In genomic region chr17:67245694-67246397, GRCh38 we compare ENCODE assay signal across 8 cellular contexts. TPM values are rescaled to one million over a fixed set of nuclear protein-coding genes. Genes with fewer than 3 reads are reported as not detected.
DNase-seq lines count a peak whose midpoint lies in the region; TF ChIP-seq lines count a peak whose summit lies in the region.

No MANE protein-coding gene starts in this region.

- intact Hi-C loops in A673 (cut with micrococcal nuclease; ENCODE audit: unreplicated experiment), result no loop called here

- no TSS peak for BruUV-seq in A673 (replicated peaks; lab: Mats Ljungman, UMichigan)

- H3K4me3 ChIP-seq in A673 (ENCODE audit: low read depth, low read length, poor library complexity, severe bottlenecking) (peak overlapping the region; percentile 88), HFF-Myc (replicated peaks; ENCODE audit: low read depth, low read length) (peak overlapping the region; percentile 86)

- DNase-seq in A673 (ENCODE audit: low spot score), result no peak
- no peak for DNase-seq in HFF-Myc (ENCODE audit: extremely low read depth, low read depth)
- DNase-seq in UCSD-AML1 (lab: John Stamatoyannopoulos, UW; ENCODE audit: unreplicated experiment), result peak; percentile 53
- peak; percentile 48 for DNase-seq in central memory CD4-positive, alpha-beta T cell
- DNase-seq in left kidney (ENCODE audit: low read depth, low spot score), result peak; percentile 93
- DNase-seq in stimulated activated CD8-positive, alpha-beta memory T cell treated with anti-CD3 and anti-CD28 coated beads, Interleukin-15, amount 100 ng/mL, for 24 hours (ENCODE audit: low read depth), result peak; percentile 14
- no peak for DNase-seq in occipital lobe (lab: John Stamatoyannopoulos, UW)
- DNase-seq in NOMO-1 treated with dmso at 0.1 percent for 144 hours (lab: John Stamatoyannopoulos, UW; ENCODE audit: unreplicated experiment), result no peak

- POLR2A ChIA-PET in A673 (lab: Charles Lee; ENCODE audit: low non-redundant PET), result interaction anchor here (0.6 kb wide), 1 partner anchor 24 kb away, joined by 3 read pairs; no protein-coding TSS in a partner anchor

- CTCF ChIA-PET in A673 (lab: Charles Lee), result interaction anchor here (0.6 kb wide), 1 partner anchor 45 kb away, joined by 12 read pairs; no protein-coding TSS in a partner anchor

- peaks cover 5% of the 10 kb centered on the region for H3K36me3 ChIP-seq in A673 (ENCODE audit: insufficient read depth, low read length, poor library complexity, severe bottlenecking)

- H3K27ac ChIP-seq in A673 (ENCODE audit: low read depth, low read length, poor library complexity, severe bottlenecking), result peak overlapping the region; percentile 88

- TF ChIP-seq CTCF in A673 (conservative IDR thresholded peaks at IDR 0.05; ENCODE audit: low read depth, low read length) (no peak), HFF-Myc (IDR thresholded peaks at IDR 0.05; ENCODE audit: low read depth, low read length, missing control alignments) (no peak)

- no peaks in the 10 kb centered on the region for H3K27me3 ChIP-seq in A673 (replicated peaks; ENCODE audit: insufficient read depth, low read depth, low read length, poor library complexity)

- peaks cover 15% of the 10 kb centered on the region for H3K4me1 ChIP-seq in A673 (ENCODE audit: insufficient read depth, low read length, poor library complexity, severe bottlenecking)

- H3K9me3 ChIP-seq in A673 (ENCODE audit: low read depth, low read length, poor library complexity, severe bottlenecking), result no peaks in the 10 kb centered on the region

RNA-seq across cellular contexts. Expression of gene HELZ, which starts 0.8 kb away (rescaled TPM):
- 49.1 and 57.3 TPM in 2 replicates for total RNA-seq in A673 (2021)
- total RNA-seq in occipital lobe, result 58.0 TPM

Comparison
In these comparisons a context has a peak if more than half of its experiments do, and no peak if none do; other contexts are left out.
1. DNase-seq: peak in UCSD-AML1 (single experiment), central memory CD4-positive, alpha-beta T cell (single experiment), left kidney (single experiment) and stimulated activated CD8-positive, alpha-beta memory T cell treated with anti-CD3 and anti-CD28 coated beads, Interleukin-15, amount 100 ng/mL, for 24 hours (single experiment); none in A673 (single experiment), HFF-Myc (single experiment), occipital lobe (single experiment) and NOMO-1 treated with dmso at 0.1 percent for 144 hours (single experiment).